11 cellular contexts compared by ENCODE assay signal in the genomic region with DNA sequence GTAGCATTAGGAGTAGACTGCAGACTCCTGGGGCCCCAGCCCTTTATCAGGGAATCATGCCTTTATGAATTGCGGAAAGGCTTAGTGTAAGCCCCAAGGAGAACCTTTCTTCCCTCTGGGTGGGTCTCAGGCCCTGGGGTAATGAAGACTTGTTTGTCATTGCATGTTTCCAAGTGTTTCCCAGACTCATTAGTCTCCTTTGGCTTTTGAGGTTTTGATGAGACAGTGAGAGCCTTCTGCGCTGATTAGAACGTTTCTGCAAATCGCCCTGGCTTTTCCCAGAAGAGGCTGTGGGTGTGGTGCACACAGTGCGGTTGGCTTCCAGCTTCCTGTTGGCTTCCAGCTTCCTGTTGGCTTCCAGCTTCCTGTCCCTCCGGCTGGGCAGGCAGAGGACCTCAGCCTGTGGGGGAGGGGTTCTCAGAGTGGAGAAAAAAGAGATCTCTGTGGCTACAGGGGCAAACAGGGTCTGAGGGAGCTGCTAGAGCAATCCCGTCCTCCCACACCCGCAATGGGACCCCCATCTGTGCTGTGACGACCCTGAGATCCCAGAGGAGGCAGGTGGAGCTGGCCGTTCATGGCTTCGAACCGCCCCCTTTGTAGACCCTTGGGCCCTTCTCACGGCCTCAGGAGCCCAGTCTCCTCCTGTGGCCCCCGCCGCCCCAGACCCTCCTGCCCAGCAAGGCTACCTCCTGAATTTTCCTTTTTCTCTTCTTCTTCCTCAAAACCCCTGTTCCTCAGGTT. TPM values are rescaled to one million over a fixed set of nuclear protein-coding genes. Genes with fewer than 3 reads are reported as not detected.
DNase-seq lines count a peak whose midpoint lies in the region; ATAC-seq and TF ChIP-seq lines count a peak whose summit lies in the region.
"Had no signal": no experiment of that assay in that cellular context is flagged by ENCODE, and none has a peak within 500 bp of the region (broad histone marks: within the 10 kb centered on the region; RNA-seq: fewer than 3 reads in every experiment).

No MANE protein-coding gene starts in this region.

- CTCF ChIA-PET in activated CD8-positive, alpha-beta T cell treated with anti-CD3 and anti-CD28 coated beads for 36 hours (lab: Charles Lee): interaction anchor here (1.3 to 1.5 kb wide), 2 partner anchors 26 to 36 kb away, joined by 3 read pairs; no protein-coding TSS in a partner anchor

- no peaks in the 10 kb centered on the region for H3K27me3 ChIP-seq in dorsolateral prefrontal cortex
- H3K27me3 ChIP-seq: transverse colon had no signal

- peak overlapping the region; percentile 44 for H3K4me3 Mint-ChIP-seq in activated CD4-positive, alpha-beta T cell treated with anti-CD3 and anti-CD28 coated beads, Interleukin-2, amount 10 ng/mL, durations not matched to agents 24 days and 14 days
- no peak overlapping the region for H3K4me3 Mint-ChIP-seq in activated CD8-positive, alpha-beta T cell treated with anti-CD3 and anti-CD28 coated beads for 36 hours

- intact Hi-C loops in activated CD4-positive, alpha-beta T cell treated with anti-CD3 and anti-CD28 coated beads, Interleukin-2, amount 10 ng/mL, durations not matched to agents 24 days and 14 days (cut with micrococcal nuclease): no loop called here
- intact Hi-C loops in activated CD8-positive, alpha-beta T cell treated with anti-CD3 and anti-CD28 coated beads for 36 hours (cut with micrococcal nuclease): no loop called here
- intact Hi-C loops in left cardiac atrium (cut with DNase I): no loop called here
- intact Hi-C loops in dorsolateral prefrontal cortex (cut with DNase I): no loop called here

- H3K36me3 Mint-ChIP-seq in activated CD4-positive, alpha-beta T cell treated with anti-CD3 and anti-CD28 coated beads, Interleukin-2, amount 10 ng/mL, durations not matched to agents 24 days and 14 days (ENCODE audit: low read depth): peaks cover 72% of the 10 kb centered on the region
- H3K36me3 Mint-ChIP-seq in activated CD8-positive, alpha-beta T cell treated with anti-CD3 and anti-CD28 coated beads for 36 hours (ENCODE audit: low read depth): peaks cover 76% of the 10 kb centered on the region

- no peaks in the 10 kb centered on the region for H3K27me3 Mint-ChIP-seq in activated CD4-positive, alpha-beta T cell treated with anti-CD3 and anti-CD28 coated beads, Interleukin-2, amount 10 ng/mL, durations not matched to agents 24 days and 14 days
- no peaks in the 10 kb centered on the region for H3K27me3 Mint-ChIP-seq in activated CD8-positive, alpha-beta T cell treated with anti-CD3 and anti-CD28 coated beads for 36 hours

- no peaks in the 10 kb centered on the region for H3K9me3 Mint-ChIP-seq in activated CD4-positive, alpha-beta T cell treated with anti-CD3 and anti-CD28 coated beads, Interleukin-2, amount 10 ng/mL, durations not matched to agents 24 days and 14 days
- H3K9me3 Mint-ChIP-seq in activated CD8-positive, alpha-beta T cell treated with anti-CD3 and anti-CD28 coated beads for 36 hours: peaks cover 9% of the 10 kb centered on the region

- H3K4me1 Mint-ChIP-seq in activated CD4-positive, alpha-beta T cell treated with anti-CD3 and anti-CD28 coated beads, Interleukin-2, amount 10 ng/mL, durations not matched to agents 24 days and 14 days: peaks cover 60% of the 10 kb centered on the region
- peaks cover 40% of the 10 kb centered on the region for H3K4me1 Mint-ChIP-seq in activated CD8-positive, alpha-beta T cell treated with anti-CD3 and anti-CD28 coated beads for 36 hours (ENCODE audit: low read depth)

- DNase-seq in activated CD4-positive, alpha-beta T cell treated with anti-CD3 and anti-CD28 coated beads, Interleukin-2, amount 10 ng/mL, durations not matched to agents 24 days and 14 days: peak; percentile 78
- no peak for DNase-seq in activated CD4-positive, alpha-beta T cell treated with anti-CD3 and anti-CD28 coated beads for 1 hour
- DNase-seq in activated CD8-positive, alpha-beta T cell treated with anti-CD3 and anti-CD28 coated beads for 36 hours: peak; percentile 39
- peak; percentile 83 for DNase-seq in left cardiac atrium
- DNase-seq in stromal cell of bone marrow (ENCODE audit: low read depth): peak; percentile 40
- DNase-seq in dorsolateral prefrontal cortex: no peak
- DNase-seq in NCI-H345 treated with DMSO at 0.1 percent for 48 hours (lab: John Stamatoyannopoulos, UW; ENCODE audit: unreplicated experiment): no peak
- DNase-seq: hypothalamus, transverse colon had no signal

- TF ChIP-seq CTCF in activated CD8-positive, alpha-beta T cell treated with anti-CD3 and anti-CD28 coated beads for 36 hours (IDR thresholded peaks at IDR 0.05): no peak
- TF ChIP-seq CTCF in dorsolateral prefrontal cortex (IDR thresholded peaks at IDR 0.05 in 54 of 56, conservative IDR thresholded peaks at IDR 0.05 in 2 of 56; ENCODE audit: low read depth in 1 of 56, partially characterized antibody in 56 of 56): no peak

- H3K4me3 ChIP-seq in dorsolateral prefrontal cortex: no peak overlapping the region
- H3K4me3 ChIP-seq: transverse colon had no signal

- H3K27ac Mint-ChIP-seq in activated CD4-positive, alpha-beta T cell treated with anti-CD3 and anti-CD28 coated beads, Interleukin-2, amount 10 ng/mL, durations not matched to agents 24 days and 14 days: peak overlapping the region; percentile 75
- H3K27ac Mint-ChIP-seq in activated CD8-positive, alpha-beta T cell treated with anti-CD3 and anti-CD28 coated beads for 36 hours: peak overlapping the region; percentile 4

- POLR2A ChIA-PET in activated CD8-positive, alpha-beta T cell treated with anti-CD3 and anti-CD28 coated beads for 36 hours (lab: Charles Lee): no interaction called here

- peak overlapping the region in 2 of 59 donors; percentile 24 for H3K27ac ChIP-seq in dorsolateral prefrontal cortex
- H3K27ac ChIP-seq: transverse colon had no signal

- ATAC-seq in activated CD8-positive, alpha-beta T cell treated with anti-CD3 and anti-CD28 coated beads for 36 hours: no peak
- ATAC-seq in left cardiac atrium: peak; percentile 67 to 83
- ATAC-seq in GM21390 (IDR thresholded peaks at IDR 0.05; ENCODE audit: unreplicated experiment): no peak

RNA-seq across cellular contexts. Expression of gene GPR68, which starts 42.1 kb away (rescaled TPM):
- total RNA-seq in activated CD4-positive, alpha-beta T cell treated with anti-CD3 and anti-CD28 coated beads, Interleukin-2, amount 10 ng/mL, durations not matched to agents 24 days and 14 days: 4.6 and 4.9 TPM in 2 replicates
- 10 to 100 TPM; 11.9 to 14.0 TPM for total RNA-seq in activated CD8-positive, alpha-beta T cell treated with anti-CD3 and anti-CD28 coated beads for 36 hours
- total RNA-seq in left cardiac atrium (1 to 10 TPM in 1 of 2 donors, under 1 TPM in 1; 0.94 to 1.8 TPM), dorsolateral prefrontal cortex (10 to 100 TPM in 3 of 120 experiments, 1 to 10 TPM in 115, under 1 TPM in 2; 0.81 to 14.7 (median 3.2) TPM)
- total RNA-seq: SK-MEL-5 had no signal

Comparison
In these comparisons a context has a peak if more than half of its experiments do, and no peak if none do; other contexts are left out.
1. DNase-seq: peak in activated CD4-positive, alpha-beta T cell treated with anti-CD3 and anti-CD28 coated beads, Interleukin-2, amount 10 ng/mL, durations not matched to agents 24 days and 14 days (single experiment), activated CD8-positive, alpha-beta T cell treated with anti-CD3 and anti-CD28 coated beads for 36 hours (single experiment), left cardiac atrium (single experiment) and stromal cell of bone marrow (single experiment); none in activated CD4-positive, alpha-beta T cell treated with anti-CD3 and anti-CD28 coated beads for 1 hour (single experiment), dorsolateral prefrontal cortex (0 of 10) and NCI-H345 treated with DMSO at 0.1 percent for 48 hours (single experiment).
2. ATAC-seq: peak in left cardiac atrium (2 of 2); none in activated CD8-positive, alpha-beta T cell treated with anti-CD3 and anti-CD28 coated beads for 36 hours (single experiment) and GM21390 (single experiment).